In the genomic region with DNA sequence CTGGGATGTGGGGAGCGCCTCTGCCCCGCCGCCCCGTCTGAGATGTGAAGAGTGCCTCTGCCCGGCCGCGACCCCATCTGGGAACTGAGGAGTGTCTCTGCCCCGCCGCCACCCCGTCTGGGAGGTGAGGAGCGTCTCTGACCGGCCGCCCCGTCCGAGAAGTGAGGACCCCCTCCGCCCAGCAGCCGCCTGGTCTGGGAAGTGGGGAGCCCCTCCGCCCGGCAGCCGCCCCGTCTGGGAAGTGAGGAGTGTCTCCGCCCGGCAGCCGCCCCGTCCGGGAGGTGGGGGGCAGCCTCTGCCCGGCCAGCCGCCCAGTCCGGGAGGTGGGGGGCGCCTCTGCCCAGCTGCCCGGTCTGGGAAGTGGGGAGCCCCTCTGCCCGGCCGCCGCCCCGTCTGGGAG, we compare ENCODE assay signal across 15 cellular contexts. TPM values are rescaled to one million over a fixed set of nuclear protein-coding genes. Genes with fewer than 3 reads are reported as not detected.
"Had no signal": no experiment of that assay in that cellular context is flagged by ENCODE, and none has a peak within 500 bp of the region (broad histone marks: within the 10 kb centered on the region; RNA-seq: fewer than 3 reads in every experiment).

No MANE protein-coding gene starts in this region.

RNA-seq across cellular contexts. Expression of gene GPX6, which starts 13.5 kb away (rescaled TPM):
- total RNA-seq: activated B cell treated with CpG ODN at 0.5 μM for 24 hours; activated CD4-positive, alpha-beta memory T cell treated with anti-CD3 and anti-CD28 coated beads for 36 hours; activated CD4-positive, alpha-beta memory T cell treated with anti-CD3 and anti-CD28 coated beads, Interleukin-2, amount 10 ng/mL, durations not matched to agents 7 days and 5 days; activated CD4-positive, alpha-beta T cell treated with anti-CD3 and anti-CD28 coated beads for 36 hours; activated CD4-positive, alpha-beta T cell treated with anti-CD3 and anti-CD28 coated beads, Interleukin-2, amount 10 ng/mL, durations not matched to agents 24 days and 14 days; activated CD4-positive, alpha-beta T cell treated with anti-CD3 and anti-CD28 coated beads, Interleukin-2, amount 10 ng/mL, durations not matched to agents 7 days and 5 days; activated CD8-positive, alpha-beta memory T cell treated with anti-CD3 and anti-CD28 coated beads for 36 hours; activated CD8-positive, alpha-beta memory T cell treated with anti-CD3 and anti-CD28 coated beads, Interleukin-2, amount 10 ng/mL, durations not matched to agents 7 days and 5 days; activated CD8-positive, alpha-beta T cell treated with anti-CD3 and anti-CD28 coated beads for 36 hours; activated CD8-positive, alpha-beta T cell treated with anti-CD3 and anti-CD28 coated beads, Interleukin-2, amount 10 ng/mL, durations not matched to agents 7 days and 5 days; T-cell; T-helper 1 cell treated with Interleukin-12 subunit alpha and Interleukin-12 subunit beta and Interleukin-4 antibody, amounts not matched to agents 30 ng/mL and 1 ng/mL, for 36 hours; T-helper 17 cell; T-helper 2 cell treated with Interferon-gamma antibody and Interleukin-4, amounts not matched to agents 100 ng/mL and 5 ng/mL, for 36 hours; WTC11 had no signal

RNA-seq across cellular contexts. Expression of gene GPX5, which starts 23.5 kb away (rescaled TPM):
- total RNA-seq: activated B cell treated with CpG ODN at 0.5 μM for 24 hours; activated CD4-positive, alpha-beta memory T cell treated with anti-CD3 and anti-CD28 coated beads for 36 hours; activated CD4-positive, alpha-beta memory T cell treated with anti-CD3 and anti-CD28 coated beads, Interleukin-2, amount 10 ng/mL, durations not matched to agents 7 days and 5 days; activated CD4-positive, alpha-beta T cell treated with anti-CD3 and anti-CD28 coated beads for 36 hours; activated CD4-positive, alpha-beta T cell treated with anti-CD3 and anti-CD28 coated beads, Interleukin-2, amount 10 ng/mL, durations not matched to agents 24 days and 14 days; activated CD4-positive, alpha-beta T cell treated with anti-CD3 and anti-CD28 coated beads, Interleukin-2, amount 10 ng/mL, durations not matched to agents 7 days and 5 days; activated CD8-positive, alpha-beta memory T cell treated with anti-CD3 and anti-CD28 coated beads for 36 hours; activated CD8-positive, alpha-beta memory T cell treated with anti-CD3 and anti-CD28 coated beads, Interleukin-2, amount 10 ng/mL, durations not matched to agents 7 days and 5 days; activated CD8-positive, alpha-beta T cell treated with anti-CD3 and anti-CD28 coated beads for 36 hours; activated CD8-positive, alpha-beta T cell treated with anti-CD3 and anti-CD28 coated beads, Interleukin-2, amount 10 ng/mL, durations not matched to agents 7 days and 5 days; T-cell; T-helper 1 cell treated with Interleukin-12 subunit alpha and Interleukin-12 subunit beta and Interleukin-4 antibody, amounts not matched to agents 30 ng/mL and 1 ng/mL, for 36 hours; T-helper 17 cell; T-helper 2 cell treated with Interferon-gamma antibody and Interleukin-4, amounts not matched to agents 100 ng/mL and 5 ng/mL, for 36 hours; WTC11 had no signal
